Comparison of ENCODE assay signal across 8 cellular contexts in the genomic region with DNA sequence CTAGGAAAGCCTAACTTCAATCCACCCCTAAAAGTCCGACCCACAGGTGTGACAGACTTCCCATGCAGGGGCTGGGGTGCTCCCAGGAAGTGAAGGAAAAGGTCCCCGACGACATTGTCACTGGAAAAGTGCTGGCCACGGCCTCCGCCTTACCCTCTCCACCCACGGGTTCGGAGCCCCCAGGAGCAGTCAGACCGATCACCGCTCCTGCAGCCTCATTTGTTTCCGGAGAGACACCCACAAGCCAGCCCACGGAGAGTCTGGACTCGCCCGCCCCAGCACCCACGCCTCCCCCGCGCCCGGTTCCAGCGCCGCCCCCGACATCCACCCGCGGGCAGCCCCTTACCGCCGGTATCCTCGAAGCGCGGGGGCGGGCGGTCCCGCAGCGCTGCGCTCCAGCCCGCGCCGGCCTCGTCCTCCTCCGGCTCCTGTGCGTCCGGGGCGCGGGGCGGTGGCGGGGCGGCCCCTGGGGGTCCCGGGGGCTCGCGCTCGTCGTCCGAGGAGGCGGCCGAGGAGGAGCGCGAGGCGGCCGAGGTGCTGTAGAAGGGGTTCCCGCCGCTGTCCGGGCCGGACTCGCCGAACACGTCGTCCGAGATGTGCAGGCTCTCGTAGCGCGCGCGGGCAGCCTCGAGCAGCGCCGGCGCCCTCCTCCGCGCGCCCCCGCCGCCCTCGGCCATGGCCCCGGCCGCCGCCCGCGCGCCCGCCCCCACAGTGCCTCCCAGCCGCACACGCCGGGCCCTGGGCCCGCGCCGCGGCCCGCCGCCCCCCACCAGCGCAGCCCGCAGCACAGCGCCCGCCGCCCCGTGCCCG. TPM values are rescaled to one million over a fixed set of nuclear protein-coding genes. Genes with fewer than 3 reads are reported as not detected.
DNase-seq lines count a peak whose midpoint lies in the region; ATAC-seq lines count a peak whose summit lies in the region.

No MANE protein-coding gene starts in this region.

- peak overlapping the region; percentile 46 for H3K4me3 Mint-ChIP-seq in activated CD4-positive, alpha-beta memory T cell treated with anti-CD3 and anti-CD28 coated beads for 36 hours

- intact Hi-C loops in activated CD4-positive, alpha-beta memory T cell treated with anti-CD3 and anti-CD28 coated beads for 36 hours (cut with micrococcal nuclease), result no loop called here

- no peak overlapping the region for H3K27ac Mint-ChIP-seq in activated CD4-positive, alpha-beta memory T cell treated with anti-CD3 and anti-CD28 coated beads for 36 hours

- H3K9me3 Mint-ChIP-seq in activated CD4-positive, alpha-beta memory T cell treated with anti-CD3 and anti-CD28 coated beads for 36 hours, result peaks cover 1% of the 10 kb centered on the region

- peaks cover 66% of the 10 kb centered on the region for H3K4me1 ChIP-seq in iPS-18a (ENCODE audit: control insufficient read depth, low read depth, low read length)

- no peak for ATAC-seq in GM18873 (IDR thresholded peaks at IDR 0.05; ENCODE audit: low FRiP score, unreplicated experiment)
- ATAC-seq in GM21717 (IDR thresholded peaks at IDR 0.05; ENCODE audit: unreplicated experiment), result no peak

- H3K4me1 Mint-ChIP-seq in activated CD4-positive, alpha-beta memory T cell treated with anti-CD3 and anti-CD28 coated beads for 36 hours (ENCODE audit: low read depth), result peaks cover 5% of the 10 kb centered on the region

- H3K9me3 ChIP-seq in iPS-18a (ENCODE audit: control insufficient read depth, low read depth, low read length), result no peaks in the 10 kb centered on the region

- peak; percentile 4 for DNase-seq in activated T-cell treated with anti-CD3 and anti-CD28 coated beads for 4 hours
- no peak for DNase-seq in activated T-cell treated with anti-CD3 and anti-CD28 coated beads, Interleukin-2, amount 50 U/mL, for 1 hour
- DNase-seq in activated CD4-positive, alpha-beta memory T cell treated with anti-CD3 and anti-CD28 coated beads for 36 hours, result no peak
- DNase-seq in substantia nigra (lab: John Stamatoyannopoulos, UW), result peak in 2 of 49 donors; percentile 50 to 70
- no peak for DNase-seq in central memory CD4-positive, alpha-beta T cell

- POLR2A ChIA-PET in activated CD4-positive, alpha-beta memory T cell treated with anti-CD3 and anti-CD28 coated beads for 36 hours (lab: Charles Lee), result no interaction called here

- peaks cover 30% of the 10 kb centered on the region for H3K27me3 ChIP-seq in iPS-18a (ENCODE audit: control insufficient read depth, insufficient read depth, low read length)

- H3K27ac ChIP-seq in iPS-18a (ENCODE audit: low read length) (no peak overlapping the region), substantia nigra (ENCODE audit: low read depth, low read length, poor library complexity, severe bottlenecking) (peak overlapping the region; percentile 35)

- no peak overlapping the region for H3K9ac ChIP-seq in iPS-18a (ENCODE audit: low read length)

- H3K4me3 ChIP-seq in iPS-18a (ENCODE audit: low read length), result peak overlapping the region; percentile 71

- peaks cover 2% of the 10 kb centered on the region for H3K36me3 Mint-ChIP-seq in activated CD4-positive, alpha-beta memory T cell treated with anti-CD3 and anti-CD28 coated beads for 36 hours

- CTCF ChIA-PET in activated CD4-positive, alpha-beta memory T cell treated with anti-CD3 and anti-CD28 coated beads for 36 hours (lab: Charles Lee), result no interaction called here

- no peaks in the 10 kb centered on the region for H3K36me3 ChIP-seq in iPS-18a (ENCODE audit: control insufficient read depth, low read depth, low read length)

- peaks cover 61% of the 10 kb centered on the region for H3K27me3 Mint-ChIP-seq in activated CD4-positive, alpha-beta memory T cell treated with anti-CD3 and anti-CD28 coated beads for 36 hours

RNA-seq across cellular contexts. Expression of a gene that starts 0.7 kb away (rescaled TPM):
- under 1 TPM in 1 of 2 experiments, not detected in 1; 0.02 TPM for total RNA-seq in activated CD4-positive, alpha-beta memory T cell treated with anti-CD3 and anti-CD28 coated beads for 36 hours
